ENCODE assay signal across 9 cellular contexts in the genomic region with DNA sequence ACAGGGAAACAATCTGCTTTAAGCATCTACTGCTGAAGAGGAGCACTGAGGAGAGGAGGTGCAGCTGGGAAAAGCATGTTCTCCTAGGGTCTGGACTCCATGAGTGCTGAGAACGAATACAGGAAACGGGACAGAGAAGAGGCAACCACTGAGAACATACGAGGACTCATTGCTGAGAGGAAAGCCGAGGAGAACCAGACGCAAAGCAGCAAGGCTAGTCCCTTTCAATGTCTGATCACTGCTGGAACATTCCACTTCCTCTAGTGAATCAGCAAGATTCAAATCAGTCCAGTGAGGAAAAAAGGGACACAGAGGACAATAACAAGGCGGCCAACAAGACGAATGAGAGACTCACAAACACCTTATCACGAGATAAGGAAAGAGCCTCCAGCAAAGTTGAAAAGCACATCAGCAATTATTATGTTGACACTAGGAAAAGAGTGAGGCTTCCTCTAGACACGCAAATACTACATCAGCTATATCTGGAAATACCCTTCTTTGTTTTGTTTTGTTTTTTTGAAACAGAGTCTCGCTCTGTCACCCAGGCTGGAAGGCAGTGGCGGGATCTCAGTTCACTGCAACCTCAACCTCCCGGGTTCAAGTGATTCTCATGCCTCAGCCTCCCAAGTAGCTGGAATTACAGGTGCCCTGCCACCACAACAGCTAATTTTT. TPM values are rescaled to one million over a fixed set of nuclear protein-coding genes. Genes with fewer than 3 reads are reported as not detected.
DNase-seq lines count a peak whose midpoint lies in the region; ATAC-seq and TF ChIP-seq lines count a peak whose summit lies in the region.
"Had no signal": no experiment of that assay in that cellular context is flagged by ENCODE, and none has a peak within 500 bp of the region (broad histone marks: within the 10 kb centered on the region; RNA-seq: fewer than 3 reads in every experiment).

No MANE protein-coding gene starts in this region.

- H3K9me3 Mint-ChIP-seq in memory B cell = no peaks in the 10 kb centered on the region

- H3K27ac Mint-ChIP-seq in memory B cell = peak overlapping the region; percentile 89

- H3K36me3 Mint-ChIP-seq in memory B cell = peaks cover 29% of the 10 kb centered on the region

- TF ChIP-seq POLR2A in breast epithelium (IDR thresholded peaks at IDR 0.05) (no peak), uterus (IDR thresholded peaks at IDR 0.05) (no peak)

- H3K9me3 ChIP-seq in breast epithelium (no peaks in the 10 kb centered on the region), uterus (no peaks in the 10 kb centered on the region)

- peaks cover 3% of the 10 kb centered on the region for H3K36me3 ChIP-seq in breast epithelium
- H3K36me3 ChIP-seq in uterus = no peaks in the 10 kb centered on the region

- peaks cover 7% of the 10 kb centered on the region for H3K4me1 Mint-ChIP-seq in memory B cell

- H3K27ac ChIP-seq in breast epithelium = peak overlapping the region; percentile 46 to 55
- peak overlapping the region in 1 of 2 donors; percentile 1 for H3K27ac ChIP-seq in uterus

- TF ChIP-seq CTCF in breast epithelium (IDR thresholded peaks at IDR 0.05) (no peak), uterus (IDR thresholded peaks at IDR 0.05) (no peak)

- H3K4me3 ChIP-seq in breast epithelium = no peak overlapping the region
- H3K4me3 ChIP-seq in uterus = no peak overlapping the region

- intact Hi-C loops in Right ventricle myocardium inferior (cut with DNase I) = no loop called here
- intact Hi-C loops in cardiac septum (cut with DNase I) = no loop called here
- intact Hi-C loops in breast epithelium (cut with DNase I; ENCODE audit: low total_unique reads) = no loop called here
- intact Hi-C loops in uterus (cut with DNase I; ENCODE audit: low total_unique reads) = no loop called here

- no peaks in the 10 kb centered on the region for H3K27me3 ChIP-seq in breast epithelium
- H3K27me3 ChIP-seq in uterus = no peaks in the 10 kb centered on the region

- H3K4me3 Mint-ChIP-seq in memory B cell = no peak overlapping the region

- peak; percentile 13 for ATAC-seq in Right ventricle myocardium inferior
- ATAC-seq in memory B cell (ENCODE audit: low read depth) = peak; percentile 90
- no peak for ATAC-seq in HG02970 (IDR thresholded peaks at IDR 0.05; ENCODE audit: low FRiP score, unreplicated experiment)

- DNase-seq in Right ventricle myocardium inferior (ENCODE audit: missing footprints) = no peak
- DNase-seq in cardiac septum (ENCODE audit: low spot score) = no peak
- DNase-seq in breast epithelium (ENCODE audit: low spot score in 2 of 2) = no peak
- peak in 1 of 2 donors; percentile 15 for DNase-seq in memory B cell (ENCODE audit: low spot score in 2 of 2)
- no peak for DNase-seq in HuH-7.5 (ENCODE audit: low spot score)
- no peak for DNase-seq in uterus
- no peak for DNase-seq in NCI-H2107 (lab: John Stamatoyannopoulos, UW)
- DNase-seq: DND-41 had no signal

- no peaks in the 10 kb centered on the region for H3K4me1 ChIP-seq in breast epithelium
- H3K4me1 ChIP-seq in uterus = no peaks in the 10 kb centered on the region

- no peaks in the 10 kb centered on the region for H3K27me3 Mint-ChIP-seq in memory B cell

RNA-seq across cellular contexts. Expression of a gene that starts 41.6 kb away (rescaled TPM):
- total RNA-seq in Right ventricle myocardium inferior = 30.4 TPM
- 36.9 TPM for total RNA-seq in cardiac septum
- total RNA-seq in breast epithelium = 10 to 100 TPM; 67.2 to 70.8 (median 68.8) TPM
- 10 to 100 TPM; 25.4 to 88.0 (median 39.9) TPM for total RNA-seq in uterus

RNA-seq across cellular contexts. Expression of a gene that starts 41.7 kb away (rescaled TPM):
- 7.5 TPM for total RNA-seq in Right ventricle myocardium inferior
- 11.1 TPM for total RNA-seq in cardiac septum
- 10 to 100 TPM; 28.4 to 74.1 (median 34.7) TPM for total RNA-seq in breast epithelium
- 10 to 100 TPM; 15.6 to 25.5 (median 19.7) TPM for total RNA-seq in uterus
